In the genomic region with DNA sequence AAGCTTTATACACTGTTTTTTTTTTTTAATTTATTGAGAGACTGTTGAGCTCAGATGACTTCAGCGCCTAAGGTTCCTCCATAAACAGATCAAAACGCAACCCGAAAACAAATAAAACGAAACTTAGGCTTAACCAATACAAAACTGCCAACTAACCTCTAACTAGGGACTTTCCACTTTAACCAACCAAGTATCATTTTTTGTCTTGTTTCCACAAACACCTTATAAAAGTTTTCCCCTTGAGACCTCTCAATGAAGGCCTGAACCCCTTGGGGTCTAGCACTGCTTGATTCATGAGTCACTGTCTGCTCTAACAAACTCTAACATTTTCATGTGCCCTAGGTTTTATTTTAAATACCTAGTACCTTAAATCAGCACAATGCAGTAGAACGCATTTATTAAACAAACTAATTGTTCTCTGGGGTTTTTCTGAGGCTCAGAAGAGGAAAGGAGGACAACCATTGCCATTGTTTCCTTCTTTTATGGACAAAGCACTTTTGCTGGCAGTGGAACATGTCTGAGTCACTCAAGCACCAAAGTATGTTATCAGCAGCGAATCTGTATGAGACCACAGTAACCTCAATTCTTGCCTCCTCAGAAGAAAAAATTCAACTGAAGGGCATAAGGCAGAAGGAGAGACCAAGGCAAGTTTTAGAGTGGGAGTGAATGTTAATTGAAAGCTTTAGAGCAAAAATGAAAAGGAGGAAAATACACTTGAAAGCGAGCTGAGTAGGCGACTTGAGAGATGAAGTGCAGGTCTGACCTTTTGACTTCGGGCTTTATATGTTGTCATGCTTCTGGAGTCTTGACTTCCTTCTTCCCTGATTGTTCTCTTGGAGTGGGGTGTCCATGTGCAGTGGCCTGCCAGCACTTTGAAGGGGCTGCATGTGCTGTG, we compare ENCODE assay signal across 11 cellular contexts.
A peak's percentile ranks its signal among the peaks of the same experiment; 100 is the strongest.
DNase-seq lines count a peak whose midpoint lies in the region; ATAC-seq lines count a peak whose summit lies in the region.
"Had no signal": no experiment of that assay in that cellular context is flagged by ENCODE, and none has a peak within 500 bp of the region (broad histone marks: within the 10 kb centered on the region; RNA-seq: fewer than 3 reads in every experiment).

No MANE protein-coding gene starts in this region.

- peak overlapping the region in 1 of 7 donors; percentile 29 for H3K27ac Mint-ChIP-seq in CD4-positive, alpha-beta memory T cell
- no peak overlapping the region for H3K27ac Mint-ChIP-seq in activated CD8-positive, alpha-beta T cell treated with anti-CD3 and anti-CD28 coated beads, Interleukin-2, amount 10 ng/mL, durations not matched to agents 7 days and 5 days
- H3K27ac Mint-ChIP-seq: neural progenitor cell had no signal

- H3K9me3 ChIP-seq in CD4-positive, alpha-beta memory T cell (ENCODE audit: control insufficient read depth in 1 of 2, low read length in 2 of 2) = peaks cover 0 to 4% of the 10 kb centered on the region in 2 donors

- no peaks in the 10 kb centered on the region for H3K36me3 Mint-ChIP-seq in CD4-positive, alpha-beta memory T cell
- H3K36me3 Mint-ChIP-seq in activated CD8-positive, alpha-beta T cell treated with anti-CD3 and anti-CD28 coated beads, Interleukin-2, amount 10 ng/mL, durations not matched to agents 7 days and 5 days (ENCODE audit: low read depth) = no peaks in the 10 kb centered on the region
- H3K36me3 Mint-ChIP-seq: neural progenitor cell had no signal

- POLR2A ChIA-PET in CD4-positive, alpha-beta memory T cell (lab: Charles Lee; ENCODE audit: partially characterized antibody) = no interaction called here
- POLR2A ChIA-PET in activated CD8-positive, alpha-beta T cell treated with anti-CD3 and anti-CD28 coated beads, Interleukin-2, amount 10 ng/mL, durations not matched to agents 7 days and 5 days (lab: Charles Lee) = no interaction called here

- ATAC-seq in GM19397 (IDR thresholded peaks at IDR 0.05; ENCODE audit: unreplicated experiment) = peak; percentile 84
- ATAC-seq in HG02763 (IDR thresholded peaks at IDR 0.05; ENCODE audit: unreplicated experiment) = peak; percentile 86
- ATAC-seq in HG03565 (IDR thresholded peaks at IDR 0.05; ENCODE audit: unreplicated experiment) = peak; percentile 83
- ATAC-seq in left ventricle myocardium superior = no peak
- no peak for ATAC-seq in activated CD8-positive, alpha-beta T cell treated with anti-CD3 and anti-CD28 coated beads, Interleukin-2, amount 10 ng/mL, durations not matched to agents 7 days and 5 days
- ATAC-seq: activated T-cell treated with anti-CD3 and anti-CD28 coated beads, Interleukin-2, amount 50 U/mL, for 4 hours had no signal

- no peaks in the 10 kb centered on the region for H3K27me3 ChIP-seq in CD4-positive, alpha-beta memory T cell (ENCODE audit: insufficient read depth, low read length)
- H3K27me3 ChIP-seq: neural progenitor cell had no signal

- H3K4me1 ChIP-seq in CD4-positive, alpha-beta memory T cell (ENCODE audit: insufficient read depth, low read length) = no peaks in the 10 kb centered on the region
- H3K4me1 ChIP-seq: neural progenitor cell had no signal

- peaks cover 0 to 49% (median 16%) of the 10 kb centered on the region in 8 donors for H3K9me3 Mint-ChIP-seq in CD4-positive, alpha-beta memory T cell
- H3K9me3 Mint-ChIP-seq in activated CD8-positive, alpha-beta T cell treated with anti-CD3 and anti-CD28 coated beads, Interleukin-2, amount 10 ng/mL, durations not matched to agents 7 days and 5 days (ENCODE audit: insufficient read depth) = peaks cover 22% of the 10 kb centered on the region

- DNase-seq in CMK (ENCODE audit: low read depth) (peak; percentile 50), left ventricle myocardium superior (no peak), SW 1271 (lab: John Stamatoyannopoulos, UW) (no peak)
- no peak for DNase-seq in CD4-positive, alpha-beta memory T cell
- no peak for DNase-seq in activated CD8-positive, alpha-beta T cell treated with anti-CD3 and anti-CD28 coated beads, Interleukin-2, amount 10 ng/mL, durations not matched to agents 7 days and 5 days
- DNase-seq: activated T-cell treated with anti-CD3 and anti-CD28 coated beads, Interleukin-2, amount 50 U/mL, for 4 hours; Karpas-422 had no signal

- no peak overlapping the region for H3K4me3 ChIP-seq in CD4-positive, alpha-beta memory T cell (ENCODE audit: low read length in 2 of 2)
- H3K4me3 ChIP-seq: neural progenitor cell had no signal

- intact Hi-C loops in CD4-positive, alpha-beta memory T cell (cut with micrococcal nuclease) = no loop called here
- intact Hi-C loops in left ventricle myocardium superior (cut with micrococcal nuclease) = no loop called here

- no peak overlapping the region for H3K4me3 Mint-ChIP-seq in CD4-positive, alpha-beta memory T cell
- no peak overlapping the region for H3K4me3 Mint-ChIP-seq in activated CD8-positive, alpha-beta T cell treated with anti-CD3 and anti-CD28 coated beads, Interleukin-2, amount 10 ng/mL, durations not matched to agents 7 days and 5 days
- H3K4me3 Mint-ChIP-seq: activated T-cell treated with anti-CD3 and anti-CD28 coated beads, Interleukin-2, amount 50 U/mL, for 4 hours; neural progenitor cell had no signal

- H3K4me1 Mint-ChIP-seq in CD4-positive, alpha-beta memory T cell = no peaks in the 10 kb centered on the region
- H3K4me1 Mint-ChIP-seq in activated CD8-positive, alpha-beta T cell treated with anti-CD3 and anti-CD28 coated beads, Interleukin-2, amount 10 ng/mL, durations not matched to agents 7 days and 5 days (ENCODE audit: low read depth) = no peaks in the 10 kb centered on the region
- H3K4me1 Mint-ChIP-seq: neural progenitor cell had no signal

- no peak overlapping the region for H3K27ac ChIP-seq in CD4-positive, alpha-beta memory T cell (ENCODE audit: low read depth, low read length)
- H3K27ac ChIP-seq: neural progenitor cell had no signal

- H3K27me3 Mint-ChIP-seq in CD4-positive, alpha-beta memory T cell = no peaks in the 10 kb centered on the region
- H3K27me3 Mint-ChIP-seq in activated CD8-positive, alpha-beta T cell treated with anti-CD3 and anti-CD28 coated beads, Interleukin-2, amount 10 ng/mL, durations not matched to agents 7 days and 5 days (ENCODE audit: low read depth) = no peaks in the 10 kb centered on the region

- H3K36me3 ChIP-seq in CD4-positive, alpha-beta memory T cell (ENCODE audit: insufficient read depth, low read length) = no peaks in the 10 kb centered on the region
- H3K36me3 ChIP-seq: neural progenitor cell had no signal

- CTCF ChIA-PET in CD4-positive, alpha-beta memory T cell (lab: Charles Lee; ENCODE audit: partially characterized antibody) = no interaction called here
- CTCF ChIA-PET in activated CD8-positive, alpha-beta T cell treated with anti-CD3 and anti-CD28 coated beads, Interleukin-2, amount 10 ng/mL, durations not matched to agents 7 days and 5 days (lab: Charles Lee) = no interaction called here

Comparison
In these comparisons a context has a peak if more than half of its experiments do, and no peak if none do; other contexts are left out.
1. ATAC-seq: peak in GM19397 (single experiment), HG02763 (single experiment) and HG03565 (single experiment); none in left ventricle myocardium superior (single experiment) and activated CD8-positive, alpha-beta T cell treated with anti-CD3 and anti-CD28 coated beads, Interleukin-2, amount 10 ng/mL, durations not matched to agents 7 days and 5 days (single experiment).